In the genomic region with DNA sequence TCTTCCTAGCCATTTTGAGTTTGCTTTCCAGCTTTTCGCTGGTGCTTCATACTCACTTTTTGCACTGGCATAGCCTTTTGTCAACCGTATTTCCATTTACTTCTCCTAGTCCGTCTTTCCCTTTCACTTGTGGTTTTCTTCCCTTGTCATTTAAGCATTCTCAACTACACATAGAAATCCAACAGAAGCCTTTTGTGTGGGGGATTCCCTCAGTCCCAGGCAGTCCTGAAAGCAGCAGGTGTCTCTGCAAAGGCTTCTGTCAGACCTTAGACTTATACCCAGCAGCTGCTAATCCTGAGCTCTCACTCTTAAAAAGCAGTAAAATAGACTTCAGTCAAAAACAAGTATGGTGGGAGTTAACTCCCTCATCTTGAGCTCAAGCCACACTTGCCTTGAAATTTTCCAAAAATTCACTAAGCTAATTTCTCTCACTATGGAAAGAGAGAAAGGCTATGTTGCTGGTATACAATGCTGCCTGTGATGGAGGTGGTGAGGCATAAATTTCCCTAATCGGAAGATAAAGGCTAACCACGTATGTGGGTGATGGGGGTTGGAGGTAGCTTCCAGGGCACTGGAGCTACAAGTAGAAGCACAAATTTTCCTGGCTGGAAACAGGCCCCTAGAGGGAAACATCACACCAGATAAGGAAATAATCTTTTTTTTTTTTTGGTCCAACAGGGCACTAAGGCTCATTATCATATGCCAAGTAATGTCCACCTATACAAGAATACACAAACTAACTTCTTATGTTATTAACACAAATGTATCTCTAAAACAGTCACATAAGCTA, we compare ENCODE assay signal across 11 cellular contexts. TPM values are rescaled to one million over a fixed set of nuclear protein-coding genes. Genes with fewer than 3 reads are reported as not detected.
A peak's percentile ranks its signal among the peaks of the same experiment; 100 is the strongest.
DNase-seq lines count a peak whose midpoint lies in the region; ATAC-seq and TF ChIP-seq lines count a peak whose summit lies in the region.
"Had no signal": no experiment of that assay in that cellular context is flagged by ENCODE, and none has a peak within 500 bp of the region (broad histone marks: within the 10 kb centered on the region; RNA-seq: fewer than 3 reads in every experiment).

No MANE protein-coding gene starts in this region.

- H3K4me1 ChIP-seq in endodermal cell (ENCODE audit: control insufficient read depth, insufficient read depth, low read length), result peaks cover 5% of the 10 kb centered on the region

- H3K4me1 Mint-ChIP-seq in endodermal cell, result peaks cover 5% of the 10 kb centered on the region
- H3K4me1 Mint-ChIP-seq in progenitor cell of endocrine pancreas (ENCODE audit: low read depth), result peaks cover 20% of the 10 kb centered on the region

- no peak for DNase-seq in endodermal cell
- DNase-seq in progenitor cell of endocrine pancreas (ENCODE audit: low spot score, unreplicated experiment), result no peak
- no peak for DNase-seq in stimulated activated CD4-positive, alpha-beta T cell treated with anti-CD3 and anti-CD28 coated beads, Interleukin-2, amount 100 ng/mL, for 24 hours
- no peak for DNase-seq in NCI-H2171 (lab: John Stamatoyannopoulos, UW)
- DNase-seq in KBM-7, result no peak
- DNase-seq: stomach had no signal

- ATAC-seq in GM18498 (IDR thresholded peaks at IDR 0.05; ENCODE audit: unreplicated experiment) (peak; percentile 64), GM21367 (IDR thresholded peaks at IDR 0.05; ENCODE audit: unreplicated experiment) (peak; percentile 75), HG03135 (IDR thresholded peaks at IDR 0.05; ENCODE audit: unreplicated experiment) (peak; percentile 82)

- peaks cover 17% of the 10 kb centered on the region for H3K9me3 Mint-ChIP-seq in endodermal cell
- H3K9me3 Mint-ChIP-seq in progenitor cell of endocrine pancreas (ENCODE audit: low read depth), result peaks cover 2% of the 10 kb centered on the region

- no peak overlapping the region for H3K9ac ChIP-seq in endodermal cell (ENCODE audit: extremely low read depth, low read length, poor library complexity, severe bottlenecking)

- no peaks in the 10 kb centered on the region for H3K9me3 ChIP-seq in endodermal cell (ENCODE audit: control insufficient read depth, low read length)
- H3K9me3 ChIP-seq: stomach had no signal

- in situ Hi-C loops in KBM-7 (cut with MboI; ENCODE audit: low pct_unique_long_range_greater_than_20kb, low sequenced_read_pairs), result no loop called here

- H3K36me3 Mint-ChIP-seq in endodermal cell (ENCODE audit: low read depth), result peaks cover 4% of the 10 kb centered on the region
- peaks cover 8% of the 10 kb centered on the region for H3K36me3 Mint-ChIP-seq in progenitor cell of endocrine pancreas (ENCODE audit: insufficient read depth)

- H3K27me3 Mint-ChIP-seq in endodermal cell (ENCODE audit: insufficient read depth), result no peaks in the 10 kb centered on the region
- no peaks in the 10 kb centered on the region for H3K27me3 Mint-ChIP-seq in progenitor cell of endocrine pancreas
- H3K27me3 Mint-ChIP-seq: activated naive CD8-positive, alpha-beta T cell had no signal

- H3K27ac Mint-ChIP-seq in endodermal cell, result no peak overlapping the region
- no peak overlapping the region for H3K27ac Mint-ChIP-seq in progenitor cell of endocrine pancreas
- H3K27ac Mint-ChIP-seq: activated naive CD8-positive, alpha-beta T cell had no signal

- TF ChIP-seq CTCF in endodermal cell (conservative IDR thresholded peaks at IDR 0.05) (no peak), progenitor cell of endocrine pancreas (IDR thresholded peaks at IDR 0.05; ENCODE audit: unreplicated experiment) (no peak)

- H3K27me3 ChIP-seq in endodermal cell (ENCODE audit: control insufficient read depth, insufficient read depth, low read length, poor library complexity, severe bottlenecking), result no peaks in the 10 kb centered on the region
- H3K27me3 ChIP-seq: stomach had no signal

- H3K4me3 ChIP-seq in endodermal cell (ENCODE audit: low read length), result no peak overlapping the region
- H3K4me3 ChIP-seq: stomach had no signal

- no peaks in the 10 kb centered on the region for H3K36me3 ChIP-seq in endodermal cell (ENCODE audit: control insufficient read depth, insufficient read depth, low read length)

- H3K4me3 Mint-ChIP-seq in endodermal cell (no peak overlapping the region), progenitor cell of endocrine pancreas (ENCODE audit: low read depth) (no peak overlapping the region)
- H3K4me3 Mint-ChIP-seq: activated naive CD8-positive, alpha-beta T cell had no signal

- WGBS in endodermal cell (ENCODE audit: insufficient coverage in 1 of 2, insufficient read length in 1 of 2), 2 experiments, result 72 to 78% methylated on average over 3 to 5 of the region's 5 CpGs

- H3K27ac ChIP-seq in endodermal cell (ENCODE audit: low read depth, low read length), result peak overlapping the region; percentile 59
- H3K27ac ChIP-seq: stomach had no signal

RNA-seq across cellular contexts. Expression of a gene that starts 34.8 kb away (rescaled TPM):
- total RNA-seq in endodermal cell (not detected), progenitor cell of endocrine pancreas (not detected in 2 replicates)
- polyA plus RNA-seq in endodermal cell (2013, experiment 1 of 2), result not detected
- not detected for polyA plus RNA-seq in endodermal cell (2013, experiment 2 of 2)
- total RNA-seq: frontal cortex, stomach had no signal
- polyA plus RNA-seq: stomach had no signal

RNA-seq across cellular contexts. Expression of a gene that starts 40.3 kb away (rescaled TPM):
- total RNA-seq in endodermal cell (1 to 10 TPM; 5.6 to 6.2 TPM), progenitor cell of endocrine pancreas (15.3 and 15.4 TPM in 2 replicates)
- polyA plus RNA-seq in endodermal cell (2013, experiment 1 of 2), result 5.8 TPM
- polyA plus RNA-seq in endodermal cell (2013, experiment 2 of 2), result 6.0 TPM
